In the genomic region with DNA sequence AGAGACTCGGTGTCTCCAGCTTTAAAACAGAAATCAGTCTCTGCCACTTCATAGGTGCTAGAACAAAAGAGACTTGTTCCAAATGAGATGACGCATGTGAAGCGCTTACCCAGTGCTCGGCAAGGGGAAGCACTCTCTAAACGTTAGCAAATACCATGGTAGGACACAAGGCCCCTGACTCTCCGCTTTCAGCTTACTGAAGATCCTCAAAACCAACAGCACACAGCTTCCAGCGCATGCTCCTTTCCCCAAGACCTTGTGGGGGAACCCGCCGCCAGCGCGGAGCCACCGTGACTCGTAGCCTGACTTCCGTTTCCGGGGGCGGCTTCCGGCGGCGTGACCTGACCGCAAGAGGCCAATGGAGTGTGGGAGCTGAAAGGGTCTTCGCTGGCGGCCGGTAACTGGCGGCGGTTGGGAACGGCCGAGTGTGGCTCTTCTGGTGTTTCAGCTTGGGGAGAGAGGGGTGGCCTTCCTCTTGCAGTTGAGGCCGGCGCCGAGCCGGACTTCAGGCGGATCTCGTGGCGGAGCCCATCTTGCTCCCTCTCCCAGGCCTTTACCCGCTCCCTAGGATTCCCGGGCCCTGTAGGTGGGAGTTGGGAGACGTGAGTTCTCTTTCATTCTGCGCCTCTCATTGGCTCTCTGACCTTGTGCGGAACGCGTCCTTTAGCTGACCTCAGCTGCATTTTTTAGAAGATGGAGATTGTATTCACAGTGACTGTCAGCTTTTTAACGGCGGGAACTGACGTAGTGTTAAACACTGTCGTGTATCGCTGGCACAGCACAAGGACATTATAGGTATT, we compare ENCODE assay signal across 7 cellular contexts. TPM values are rescaled to one million over a fixed set of nuclear protein-coding genes. Genes with fewer than 3 reads are reported as not detected.
DNase-seq lines count a peak whose midpoint lies in the region; ATAC-seq and TF ChIP-seq lines count a peak whose summit lies in the region.

TSS of gene THUMPD3 (plus strand) at position 324 of the 800 bp plus-strand sequence. CDS start 2,015 bp downstream, outside the sequence.

- H3K27me3 Mint-ChIP-seq in T-helper 2 cell treated with Interferon-gamma antibody and Interleukin-4, amounts not matched to agents 5 μg/mL and 100 μg/mL, for 36 hours (ENCODE audit: low read depth) = peaks cover 3% of the 10 kb centered on the region

- no peaks in the 10 kb centered on the region for H3K27me3 ChIP-seq in ascending aorta

- peak within 1 kb of the TSS; percentile 66 to 75 for H3K4me3 ChIP-seq in ascending aorta

- no peaks in the 10 kb centered on the region for H3K9me3 Mint-ChIP-seq in T-helper 2 cell treated with Interferon-gamma antibody and Interleukin-4, amounts not matched to agents 5 μg/mL and 100 μg/mL, for 36 hours

- H3K4me1 Mint-ChIP-seq in T-helper 2 cell treated with Interferon-gamma antibody and Interleukin-4, amounts not matched to agents 5 μg/mL and 100 μg/mL, for 36 hours (ENCODE audit: low read depth) = peaks cover 27% of the 10 kb centered on the region

- peak within 1 kb of the TSS; percentile 80 to 94 for H3K27ac ChIP-seq in ascending aorta

- peaks cover 16 to 32% of the 10 kb centered on the region in 2 donors for H3K36me3 ChIP-seq in ascending aorta

- H3K27ac Mint-ChIP-seq in T-helper 2 cell treated with Interferon-gamma antibody and Interleukin-4, amounts not matched to agents 5 μg/mL and 100 μg/mL, for 36 hours = peak within 1 kb of the TSS; percentile 99

- peaks cover 35% of the 10 kb centered on the region for H3K36me3 Mint-ChIP-seq in T-helper 2 cell treated with Interferon-gamma antibody and Interleukin-4, amounts not matched to agents 5 μg/mL and 100 μg/mL, for 36 hours (ENCODE audit: low read depth)

- ATAC-seq in GM18498 (IDR thresholded peaks at IDR 0.05; ENCODE audit: unreplicated experiment) (peak; percentile 98), HG02884 (IDR thresholded peaks at IDR 0.05; ENCODE audit: unreplicated experiment) (peak; percentile 97)

- peak within 1 kb of the TSS; percentile 95 for H3K4me3 Mint-ChIP-seq in T-helper 2 cell treated with Interferon-gamma antibody and Interleukin-4, amounts not matched to agents 5 μg/mL and 100 μg/mL, for 36 hours

- DNase-seq in NCI-H187 (lab: John Stamatoyannopoulos, UW) (peak; percentile 40 to 43), ascending aorta (ENCODE audit: low spot score in 2 of 2) (peak; percentile 74 to 95), hepatic stellate cell (ENCODE audit: low spot score) (peak; percentile 81), renal cortical epithelial cell (ENCODE audit: low read depth) (peak; percentile 79)
- peak; percentile 94 for DNase-seq in T-helper 2 cell treated with Interferon-gamma antibody and Interleukin-4, amounts not matched to agents 5 μg/mL and 100 μg/mL, for 36 hours (ENCODE audit: low spot score)

- peaks cover 0 to 17% of the 10 kb centered on the region in 2 donors for H3K4me1 ChIP-seq in ascending aorta

- no peaks in the 10 kb centered on the region for H3K9me3 ChIP-seq in ascending aorta

- intact Hi-C loops in ascending aorta (cut with DNase I) = loop anchor here (1.0 to 5.0 kb wide), 3 partner anchors 33 to 284 kb away; partner anchors contain the start of gene MTMR14

- no peak for TF ChIP-seq CTCF in ascending aorta (IDR thresholded peaks at IDR 0.05)

RNA-seq across cellular contexts. Expression of gene THUMPD3, which starts in this region (rescaled TPM):
- 24.4 TPM for total RNA-seq in ascending aorta
- 51.4 and 75.0 TPM in 2 replicates for total RNA-seq in renal cortical epithelial cell

Comparison
In these comparisons a context has a peak if more than half of its experiments do, and no peak if none do; other contexts are left out.
1. Peak in every context shown above with its lines: DNase-seq, ATAC-seq, H3K4me3 ChIP-seq and H3K27ac ChIP-seq.
2. DNase-seq: peak in every context shown above with its lines; median percentile 94 in T-helper 2 cell treated with Interferon-gamma antibody and Interleukin-4, amounts not matched to agents 5 μg/mL and 100 μg/mL, for 36 hours; 84 in ascending aorta; 81 in hepatic stellate cell; 79 in renal cortical epithelial cell; 42 in NCI-H187.